8 cellular contexts compared by ENCODE assay signal in genomic region chr9:33025572-33026347, GRCh38. TPM values are rescaled to one million over a fixed set of nuclear protein-coding genes. Genes with fewer than 3 reads are reported as not detected.
DNase-seq lines count a peak whose midpoint lies in the region; ATAC-seq lines count a peak whose summit lies in the region.

No MANE protein-coding gene starts in this region.

- ATAC-seq in GM19324 (IDR thresholded peaks at IDR 0.05; ENCODE audit: low FRiP score, unreplicated experiment): peak; percentile 44
- ATAC-seq in HG03460 (IDR thresholded peaks at IDR 0.05; ENCODE audit: unreplicated experiment): peak; percentile 51
- peak; percentile 62 for ATAC-seq in stimulated activated effector memory CD8-positive, alpha-beta T cell treated with anti-CD3 and anti-CD28 coated beads, Interleukin-12 subunit alpha, Interleukin-12 subunit beta, amount 100 ng/mL, for 72 hours

- peaks cover 0 to 4% of the 10 kb centered on the region in 2 donors for H3K36me3 ChIP-seq in esophagus (ENCODE audit: control insufficient read depth in 2 of 2, insufficient read depth in 2 of 2, low read length in 1 of 2)

- H3K4me3 Mint-ChIP-seq in stimulated activated effector memory CD8-positive, alpha-beta T cell treated with anti-CD3 and anti-CD28 coated beads, Interleukin-12 subunit alpha, Interleukin-12 subunit beta, amount 100 ng/mL, for 72 hours: peak overlapping the region; percentile 81

- peak; percentile 55 for DNase-seq in Ammon's horn (ENCODE audit: low spot score)
- peak; percentile 45 for DNase-seq in NOMO-1 treated with DMSO at 0.1 percent for 48 hours (lab: John Stamatoyannopoulos, UW; ENCODE audit: unreplicated experiment)
- peak; percentile 68 for DNase-seq in activated T-cell treated with anti-CD3 and anti-CD28 coated beads for 4 hours
- DNase-seq in myocyte (ENCODE audit: low read depth): peak; percentile 54
- peak; percentile 65 to 92 for DNase-seq in stimulated activated effector memory CD8-positive, alpha-beta T cell treated with anti-CD3 and anti-CD28 coated beads, Interleukin-12 subunit alpha, Interleukin-12 subunit beta, amount 100 ng/mL, for 72 hours (ENCODE audit: low spot score in 2 of 2)

- peak overlapping the region; percentile 98 to 99 for H3K27ac ChIP-seq in esophagus (ENCODE audit: low read depth in 2 of 2, low read length in 1 of 2)

- peaks cover 67% of the 10 kb centered on the region for H3K4me1 Mint-ChIP-seq in stimulated activated effector memory CD8-positive, alpha-beta T cell treated with anti-CD3 and anti-CD28 coated beads, Interleukin-12 subunit alpha, Interleukin-12 subunit beta, amount 100 ng/mL, for 72 hours

- no peaks in the 10 kb centered on the region for H3K9me3 Mint-ChIP-seq in stimulated activated effector memory CD8-positive, alpha-beta T cell treated with anti-CD3 and anti-CD28 coated beads, Interleukin-12 subunit alpha, Interleukin-12 subunit beta, amount 100 ng/mL, for 72 hours

- no peaks in the 10 kb centered on the region for H3K4me1 ChIP-seq in esophagus (ENCODE audit: control insufficient read depth in 2 of 2, insufficient read depth in 2 of 2, low read length in 1 of 2)

- H3K4me3 ChIP-seq in esophagus (ENCODE audit: low read depth in 1 of 2, low read length in 2 of 2): peak overlapping the region; percentile 89 to 100

- 1 to 2% methylated on average over 28 to 36 of the region's 36 CpGs for WGBS in esophagus, 2 donors

- no peaks in the 10 kb centered on the region for H3K9me3 ChIP-seq in esophagus (ENCODE audit: control insufficient read depth in 2 of 2, insufficient read depth in 1 of 2, low read depth in 1 of 2, low read length in 1 of 2)

- no peaks in the 10 kb centered on the region for H3K27me3 ChIP-seq in esophagus (ENCODE audit: control insufficient read depth in 1 of 2, insufficient read depth in 2 of 2, low read length in 2 of 2)

- H3K36me3 Mint-ChIP-seq in stimulated activated effector memory CD8-positive, alpha-beta T cell treated with anti-CD3 and anti-CD28 coated beads, Interleukin-12 subunit alpha, Interleukin-12 subunit beta, amount 100 ng/mL, for 72 hours: peaks cover 82% of the 10 kb centered on the region

- H3K27ac Mint-ChIP-seq in stimulated activated effector memory CD8-positive, alpha-beta T cell treated with anti-CD3 and anti-CD28 coated beads, Interleukin-12 subunit alpha, Interleukin-12 subunit beta, amount 100 ng/mL, for 72 hours: peak overlapping the region; percentile 93

RNA-seq across cellular contexts. Expression of gene DNAJA1, which starts 0.7 kb away (rescaled TPM):
- polyA plus RNA-seq in esophagus: 10 to 100 TPM; 25.8 to 45.7 TPM
- total RNA-seq in myocyte: 123 and 142 TPM in 2 replicates
- polyA plus RNA-seq in myocyte (2012): 107 TPM

RNA-seq across cellular contexts. Expression of gene APTX, which starts 24.3 kb away (rescaled TPM):
- 10 to 100 TPM; 22.4 to 24.5 TPM for polyA plus RNA-seq in esophagus
- 32.7 and 34.8 TPM in 2 replicates for total RNA-seq in myocyte
- polyA plus RNA-seq in myocyte (2012): 38.1 TPM

RNA-seq across cellular contexts. Expression of gene SMU1, which starts 50.7 kb away (rescaled TPM):
- polyA plus RNA-seq in esophagus: 1 to 10 TPM; 4.8 to 8.5 TPM
- total RNA-seq in myocyte: 19.6 and 20.3 TPM in 2 replicates
- polyA plus RNA-seq in myocyte (2012): 11.8 TPM

Comparison
In these comparisons a context has a peak if more than half of its experiments do, and no peak if none do; other contexts are left out.
1. Peak in every context shown above with its lines: DNase-seq, ATAC-seq, H3K4me3 ChIP-seq and H3K27ac ChIP-seq.